ENCODE assay signal across 9 cellular contexts in the genomic region with DNA sequence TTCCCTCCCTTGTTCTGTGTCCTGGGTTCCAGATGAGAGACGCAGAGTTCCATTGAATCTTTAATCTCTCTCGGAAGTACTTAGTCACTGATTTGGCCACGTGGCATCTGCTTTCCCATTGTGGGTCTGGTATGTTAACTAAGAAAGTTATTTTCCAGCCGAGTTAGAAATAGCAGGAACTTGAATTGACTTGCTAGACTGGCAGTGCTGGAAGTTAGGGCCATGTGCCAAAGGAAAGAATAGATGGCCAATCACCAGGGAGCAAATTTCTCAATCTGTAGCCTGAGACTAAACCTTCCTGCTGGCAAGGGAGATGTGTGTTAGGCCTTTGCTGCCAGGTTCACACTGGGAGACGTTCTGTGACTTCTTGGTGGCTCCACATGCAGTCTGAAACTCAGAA. TPM values are rescaled to one million over a fixed set of nuclear protein-coding genes. Genes with fewer than 3 reads are reported as not detected.
DNase-seq lines count a peak whose midpoint lies in the region; ATAC-seq and TF ChIP-seq lines count a peak whose summit lies in the region.
"Had no signal": no experiment of that assay in that cellular context is flagged by ENCODE, and none has a peak within 500 bp of the region (broad histone marks: within the 10 kb centered on the region; RNA-seq: fewer than 3 reads in every experiment).

No MANE protein-coding gene starts in this region.

- H3K4me3 ChIP-seq in PC-3 (ENCODE audit: low read length) (no peak overlapping the region), epithelial cell of esophagus (ENCODE audit: low read length) (no peak overlapping the region), lower leg skin (ENCODE audit: low read depth, poor library complexity, severe bottlenecking) (no peak overlapping the region), thoracic aorta (peak overlapping the region; percentile 46)

- TF ChIP-seq CTCF in PC-3 (conservative IDR thresholded peaks at IDR 0.05; ENCODE audit: low read depth, low read length): no peak
- no peak for TF ChIP-seq CTCF in epithelial cell of esophagus (IDR thresholded peaks at IDR 0.05; ENCODE audit: insufficient read depth, low read depth, low read length, missing control alignments)
- no peak for TF ChIP-seq CTCF in lower leg skin (IDR thresholded peaks at IDR 0.05)
- no peak for TF ChIP-seq CTCF in thoracic aorta (IDR thresholded peaks at IDR 0.05)
- no peak for TF ChIP-seq CTCF in progenitor cell of endocrine pancreas (IDR thresholded peaks at IDR 0.05; ENCODE audit: unreplicated experiment)

- H3K4me1 ChIP-seq in PC-3 (ENCODE audit: insufficient read depth, low read length) (no peaks in the 10 kb centered on the region), thoracic aorta (ENCODE audit: control insufficient read depth in 1 of 2, low read depth in 2 of 2) (peaks cover 21 to 38% of the 10 kb centered on the region in 2 donors)

- H3F3A ChIP-seq in PC-3 (ENCODE audit: low read length, unreplicated experiment): no peaks in the 10 kb centered on the region

- H3K27ac Mint-ChIP-seq in progenitor cell of endocrine pancreas: no peak overlapping the region

- no peak overlapping the region for H3K4me3 Mint-ChIP-seq in progenitor cell of endocrine pancreas (ENCODE audit: low read depth)

- no peak for TF ChIP-seq POLR2A in lower leg skin (IDR thresholded peaks at IDR 0.05)

- H3K4me2 ChIP-seq in PC-3 (ENCODE audit: low read length): no peak overlapping the region

- H3K4me1 Mint-ChIP-seq in progenitor cell of endocrine pancreas (ENCODE audit: low read depth): no peaks in the 10 kb centered on the region

- no peaks in the 10 kb centered on the region for H3K27me3 Mint-ChIP-seq in progenitor cell of endocrine pancreas

- ATAC-seq in PC-3 (no peak), thoracic aorta (ENCODE audit: insufficient number of reproducible peaks, low FRiP score, low read depth) (peak; percentile 96), GM19452 (IDR thresholded peaks at IDR 0.05; ENCODE audit: unreplicated experiment) (no peak)

- H4K20me1 ChIP-seq in PC-3 (ENCODE audit: low read length): no peaks in the 10 kb centered on the region

- no TSS peak for BruUV-seq in PC-3 (replicated peaks; lab: Mats Ljungman, UMichigan)

- no peaks in the 10 kb centered on the region for H3K9me3 ChIP-seq in PC-3 (ENCODE audit: low read length)
- no peaks in the 10 kb centered on the region for H3K9me3 ChIP-seq in thoracic aorta

- H3K27ac ChIP-seq in PC-3 (ENCODE audit: low read length) (no peak overlapping the region), thoracic aorta (peak overlapping the region; percentile 93 to 96)

- H3K9me2 ChIP-seq in PC-3 (replicated peaks; ENCODE audit: low read length): no peaks in the 10 kb centered on the region

- H3K27me3 ChIP-seq in PC-3 (ENCODE audit: low read length) (no peaks in the 10 kb centered on the region), thoracic aorta (replicated peaks; ENCODE audit: insufficient read depth) (no peaks in the 10 kb centered on the region)

- H3K36me3 ChIP-seq in PC-3 (ENCODE audit: low read depth, low read length) (peaks cover 19% of the 10 kb centered on the region; the same call in 1 of the 2 replicates), thoracic aorta (no peaks in the 10 kb centered on the region)

- H3K36me3 Mint-ChIP-seq in progenitor cell of endocrine pancreas (ENCODE audit: insufficient read depth): peaks cover 26% of the 10 kb centered on the region

- intact Hi-C loops in PC-3 (cut with micrococcal nuclease) (no loop called here), lower leg skin (cut with DNase I; ENCODE audit: low total_unique reads) (no loop called here)

- POLR2A ChIA-PET in PC-3 (lab: Charles Lee; ENCODE audit: unreplicated experiment): no interaction called here

- CTCF ChIA-PET in PC-3 (lab: Charles Lee): no interaction called here

- no peaks in the 10 kb centered on the region for H3K9me3 Mint-ChIP-seq in progenitor cell of endocrine pancreas (ENCODE audit: low read depth)

- DNase-seq in PC-3 (peak; percentile 30), epithelial cell of esophagus (ENCODE audit: low read depth) (peak; percentile 97), lower leg skin (ENCODE audit: low spot score in 2 of 2) (peak; percentile 80 to 88), thoracic aorta (ENCODE audit: low spot score) (peak; percentile 56), progenitor cell of endocrine pancreas (ENCODE audit: low spot score, unreplicated experiment) (no peak), HCEC 1CT (no peak), GDM1 (lab: John Stamatoyannopoulos, UW) (no peak)
- DNase-seq: SHP77 treated with DMSO at 0.1 percent for 48 hours had no signal

- no peak overlapping the region for H3K9ac ChIP-seq in PC-3 (ENCODE audit: low read length)

- WGBS in lower leg skin, 2 donors: 15 to 29% methylated on average over 5 of the region's 5 CpGs

- no peak overlapping the region for H2AFZ ChIP-seq in PC-3 (ENCODE audit: low read length)

- no peaks in the 10 kb centered on the region for H3K79me2 ChIP-seq in PC-3 (ENCODE audit: low read length)

RNA-seq across cellular contexts. Expression of gene SLFNL1, which starts 24.2 kb away (rescaled TPM):
- 0.12 and 0.22 TPM in 2 replicates for total RNA-seq in PC-3 (2014; rRNA removed)
- under 1 TPM in 1 of 4 donors, not detected in 3; 0.26 TPM for total RNA-seq in lower leg skin
- total RNA-seq in thoracic aorta: 1 to 10 TPM in 1 of 2 donors, under 1 TPM in 1; 0.68 to 1.3 TPM
- total RNA-seq in progenitor cell of endocrine pancreas: 0.95 and 1.0 TPM in 2 replicates

Comparison
In these comparisons a context has a peak if more than half of its experiments do, and no peak if none do; other contexts are left out.
1. DNase-seq: peak in PC-3 (single experiment), epithelial cell of esophagus (single experiment), lower leg skin (2 of 2) and thoracic aorta (single experiment); none in progenitor cell of endocrine pancreas (single experiment), HCEC 1CT (single experiment) and GDM1 (single experiment).